Comparison of ENCODE assay signal across 19 cellular contexts in the genomic region with DNA sequence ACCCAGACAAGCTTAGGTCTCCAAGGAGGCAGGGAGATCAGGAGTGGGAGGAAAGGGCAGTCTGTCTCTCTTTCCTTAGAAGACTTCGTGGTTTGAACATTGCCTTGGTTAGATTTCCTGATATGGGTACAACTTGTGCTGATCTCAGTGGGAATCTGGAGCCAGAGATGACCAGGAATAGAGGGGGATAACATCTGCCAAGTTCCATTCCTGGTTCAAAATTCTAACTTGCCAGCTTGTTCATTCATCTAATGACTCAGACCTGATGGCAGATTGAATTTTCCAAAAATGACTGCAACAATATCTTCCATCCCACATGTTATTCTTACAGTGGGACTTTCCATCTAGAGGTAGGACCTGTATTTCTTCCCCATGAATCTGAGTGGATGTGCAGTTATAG.
"Had no signal": no experiment of that assay in that cellular context is flagged by ENCODE, and none has a peak within 500 bp of the region (broad histone marks: within the 10 kb centered on the region; RNA-seq: fewer than 3 reads in every experiment).

No MANE protein-coding gene starts in this region.

- H3K36me3 Mint-ChIP-seq: mesothelial cell of epicardium had no signal

- FAIRE-seq: islet of Langerhans had no signal

- DNase-seq: activated CD4-positive, alpha-beta T cell treated with anti-CD3 and anti-CD28 coated beads for 36 hours; activated CD8-positive, alpha-beta T cell treated with anti-CD3 and anti-CD28 coated beads for 36 hours; activated effector memory CD4-positive, alpha-beta T cell treated with Interleukin-2 at 50 U/mL for 16 hours; activated T-cell treated with anti-CD3 and anti-CD28 coated beads, Interleukin-2, amount 50 U/mL, for 4 hours; adrenal gland; brain microvascular endothelial cell; cortex of kidney; effector CD4-positive, alpha-beta T cell; gastrocnemius medialis; ovary; sigmoid colon; stimulated activated CD4-positive, alpha-beta T cell treated with anti-CD3 and anti-CD28 coated beads, Interleukin-2, amount 100 ng/mL, for 24 hours; transverse colon had no signal

- H3K27ac Mint-ChIP-seq: activated CD4-positive, alpha-beta T cell treated with anti-CD3 and anti-CD28 coated beads for 36 hours; activated CD8-positive, alpha-beta T cell treated with anti-CD3 and anti-CD28 coated beads for 36 hours; activated naive CD4-positive, alpha-beta T cell treated with anti-CD3 and anti-CD28 coated beads, Interleukin-2, amount 50 U/mL, for 24 hours; mesothelial cell of epicardium; T-helper 1 cell treated with Interleukin-12 subunit alpha and Interleukin-12 subunit beta and Interleukin-4 antibody, amounts not matched to agents 30 μg/mL and 1 μg/mL, for 36 hours had no signal

- H3K9me3 Mint-ChIP-seq: activated naive CD4-positive, alpha-beta T cell treated with anti-CD3 and anti-CD28 coated beads, Interleukin-2, amount 50 U/mL, for 24 hours; activated T-cell treated with anti-CD3 and anti-CD28 coated beads, Interleukin-2, amount 50 U/mL, for 4 hours; central memory CD8-positive, alpha-beta T cell; mesothelial cell of epicardium; neural crest cell; T-helper 1 cell treated with Interleukin-12 subunit alpha and Interleukin-12 subunit beta and Interleukin-4 antibody, amounts not matched to agents 30 μg/mL and 1 μg/mL, for 36 hours had no signal

- ATAC-seq: activated CD4-positive, alpha-beta T cell treated with anti-CD3 and anti-CD28 coated beads for 36 hours; activated CD8-positive, alpha-beta T cell treated with anti-CD3 and anti-CD28 coated beads for 36 hours; activated T-cell treated with anti-CD3 and anti-CD28 coated beads, Interleukin-2, amount 50 U/mL, for 4 hours; gastrocnemius medialis had no signal

- H3K4me1 Mint-ChIP-seq: activated CD4-positive, alpha-beta T cell treated with anti-CD3 and anti-CD28 coated beads for 36 hours; activated naive CD4-positive, alpha-beta T cell treated with anti-CD3 and anti-CD28 coated beads, Interleukin-2, amount 50 U/mL, for 24 hours; central memory CD8-positive, alpha-beta T cell; mesothelial cell of epicardium had no signal

- H3K4me3 Mint-ChIP-seq: activated CD4-positive, alpha-beta T cell treated with anti-CD3 and anti-CD28 coated beads for 36 hours; activated CD8-positive, alpha-beta T cell treated with anti-CD3 and anti-CD28 coated beads for 36 hours; activated naive CD4-positive, alpha-beta T cell treated with anti-CD3 and anti-CD28 coated beads, Interleukin-2, amount 50 U/mL, for 24 hours; activated T-cell treated with anti-CD3 and anti-CD28 coated beads, Interleukin-2, amount 50 U/mL, for 4 hours; central memory CD8-positive, alpha-beta T cell; mesothelial cell of epicardium; neural crest cell; T-helper 1 cell treated with Interleukin-12 subunit alpha and Interleukin-12 subunit beta and Interleukin-4 antibody, amounts not matched to agents 30 μg/mL and 1 μg/mL, for 36 hours had no signal
